Comparison of ENCODE assay signal across 8 cellular contexts in the genomic region with DNA sequence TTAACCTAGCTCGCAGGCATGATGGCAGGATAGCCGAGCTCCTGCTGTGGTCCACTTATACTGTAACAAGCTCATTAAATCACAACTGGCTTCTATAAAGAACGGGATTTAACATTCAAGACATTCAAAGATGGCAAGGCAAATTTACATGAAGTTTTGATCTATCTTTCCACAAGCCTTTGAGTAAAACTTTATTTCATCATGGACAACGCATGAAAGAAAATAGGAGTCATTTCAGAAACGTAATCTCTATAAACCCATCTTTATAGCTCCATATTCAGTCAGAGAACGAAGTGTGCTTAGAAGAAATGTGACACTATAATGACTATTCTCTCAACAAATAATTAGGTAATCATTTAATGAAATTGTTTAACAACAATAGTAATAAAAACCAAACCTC. TPM values are rescaled to one million over a fixed set of nuclear protein-coding genes. Genes with fewer than 3 reads are reported as not detected.
DNase-seq lines count a peak whose midpoint lies in the region; ATAC-seq, FAIRE-seq and TF ChIP-seq lines count a peak whose summit lies in the region.

No MANE protein-coding gene starts in this region.

- H3K27ac Mint-ChIP-seq in stimulated activated naive CD8-positive, alpha-beta T cell treated with anti-CD3 and anti-CD28 coated beads, Interleukin-15, Interleukin-2, amounts not matched to agents 100 ng/mL and 50 ng/mL, for 24 hours: peak overlapping the region; percentile 88

- H3K9me3 Mint-ChIP-seq in stimulated activated naive CD8-positive, alpha-beta T cell treated with anti-CD3 and anti-CD28 coated beads, Interleukin-15, Interleukin-2, amounts not matched to agents 100 ng/mL and 50 ng/mL, for 24 hours: no peaks in the 10 kb centered on the region

- H3K27ac ChIP-seq in mesodermal cell (ENCODE audit: low read depth, low read length, severe bottlenecking): no peak overlapping the region

- 60 to 68% methylated on average over 2 to 3 of the region's 6 CpGs for WGBS in mesodermal cell (ENCODE audit: insufficient coverage in 2 of 2), 2 experiments

- TF ChIP-seq POLR2A in GM12892 (IDR thresholded peaks at IDR 0.05; ENCODE audit: low read depth, low read length): no peak

- H3K4me3 Mint-ChIP-seq in stimulated activated naive CD8-positive, alpha-beta T cell treated with anti-CD3 and anti-CD28 coated beads, Interleukin-15, Interleukin-2, amounts not matched to agents 100 ng/mL and 50 ng/mL, for 24 hours: peak overlapping the region; percentile 95

- peak overlapping the region; percentile 100 for H3K4me3 ChIP-seq in mesodermal cell (ENCODE audit: extremely low read depth, insufficient read depth, low read length, poor library complexity, severe bottlenecking)

- peaks cover 4% of the 10 kb centered on the region for H3K9me3 ChIP-seq in mesodermal cell (ENCODE audit: control insufficient read depth, low read length)

- peaks cover 28% of the 10 kb centered on the region for H3K36me3 Mint-ChIP-seq in stimulated activated naive CD8-positive, alpha-beta T cell treated with anti-CD3 and anti-CD28 coated beads, Interleukin-15, Interleukin-2, amounts not matched to agents 100 ng/mL and 50 ng/mL, for 24 hours (ENCODE audit: low read depth)

- no peak for ATAC-seq in stimulated activated naive CD8-positive, alpha-beta T cell treated with anti-CD3 and anti-CD28 coated beads, Interleukin-15, Interleukin-2, amounts not matched to agents 100 U/mL and 50 U/mL, for 24 hours

- peaks cover 48% of the 10 kb centered on the region for H3K4me1 Mint-ChIP-seq in stimulated activated naive CD8-positive, alpha-beta T cell treated with anti-CD3 and anti-CD28 coated beads, Interleukin-15, Interleukin-2, amounts not matched to agents 100 ng/mL and 50 ng/mL, for 24 hours (ENCODE audit: low read depth)

- H3K4me1 ChIP-seq in mesodermal cell (ENCODE audit: control insufficient read depth, insufficient read depth, low read length, poor library complexity, severe bottlenecking): peaks cover 7% of the 10 kb centered on the region

- no peak for TF ChIP-seq CTCF in GM13976 (IDR thresholded peaks at IDR 0.05; ENCODE audit: borderline replicate concordance, control extremely low read depth, extremely low read depth, insufficient read depth, missing control alignments)

- in situ Hi-C loops in GM13976 (cut with MboI; ENCODE audit: low sequenced_read_pairs, unreplicated experiment): no loop called here

- H3K36me3 ChIP-seq in mesodermal cell (ENCODE audit: control insufficient read depth, insufficient read depth, low read length): peaks cover 31% of the 10 kb centered on the region

- FAIRE-seq in GM12892 (lab: Jason Lieb, UNC): no peak

- DNase-seq in stimulated activated naive CD8-positive, alpha-beta T cell treated with anti-CD3 and anti-CD28 coated beads, Interleukin-15, Interleukin-2, amounts not matched to agents 100 U/mL and 50 U/mL, for 24 hours: no peak
- peak; percentile 16 for DNase-seq in astrocyte of the hippocampus (ENCODE audit: low read depth, low spot score)
- no peak for DNase-seq in mesenteric fat pad (ENCODE audit: low spot score)
- DNase-seq in GM12892 (ENCODE audit: insufficient read length): no peak
- no peak for DNase-seq in SHP77 treated with DMSO at 0.1 percent for 48 hours (lab: John Stamatoyannopoulos, UW)
- DNase-seq in GM13976 (ENCODE audit: low spot score): no peak

- H3K27me3 Mint-ChIP-seq in stimulated activated naive CD8-positive, alpha-beta T cell treated with anti-CD3 and anti-CD28 coated beads, Interleukin-15, Interleukin-2, amounts not matched to agents 100 ng/mL and 50 ng/mL, for 24 hours: no peaks in the 10 kb centered on the region

RNA-seq across cellular contexts. Expression of a gene that starts 1.4 kb away (rescaled TPM):
- 329 TPM for polyA plus RNA-seq in mesodermal cell (2013, experiment 1 of 2)
- polyA plus RNA-seq in mesodermal cell (2013, experiment 2 of 2): 277 TPM
- total RNA-seq in mesenteric fat pad: 208 TPM
- 90.0 TPM for polyA plus RNA-seq in GM12892 (2012; ENCODE audit: missing spikeins)
